In genomic region chr17:54882371-54882770, GRCh38 we compare ENCODE assay signal across 23 cellular contexts. TPM values are rescaled to one million over a fixed set of nuclear protein-coding genes. Genes with fewer than 3 reads are reported as not detected.
"Had no signal": no experiment of that assay in that cellular context is flagged by ENCODE, and none has a peak within 500 bp of the region (broad histone marks: within the 10 kb centered on the region; RNA-seq: fewer than 3 reads in every experiment).

No MANE protein-coding gene starts in this region.

- H3K9me3 Mint-ChIP-seq: activated CD4-positive, alpha-beta T cell treated with anti-CD3 and anti-CD28 coated beads, Interleukin-2, amount 10 ng/mL, durations not matched to agents 7 days and 5 days; activated CD8-positive, alpha-beta T cell treated with anti-CD3 and anti-CD28 coated beads for 36 hours; activated T-cell treated with anti-CD3 and anti-CD28 coated beads, Interleukin-2, amount 50 U/mL, for 4 hours; activated T-helper 17 cell treated with anti-CD3 and anti-CD28 coated beads, Interleukin-2, amount 50 U/mL, for 72 hours had no signal

- H3K4me1 Mint-ChIP-seq: activated CD4-positive, alpha-beta T cell treated with anti-CD3 and anti-CD28 coated beads, Interleukin-2, amount 10 ng/mL, durations not matched to agents 7 days and 5 days; activated T-helper 17 cell treated with anti-CD3 and anti-CD28 coated beads, Interleukin-2, amount 50 U/mL, for 72 hours had no signal

- H3K27ac Mint-ChIP-seq: activated CD4-positive, alpha-beta T cell treated with anti-CD3 and anti-CD28 coated beads, Interleukin-2, amount 10 ng/mL, durations not matched to agents 7 days and 5 days; activated CD8-positive, alpha-beta T cell treated with anti-CD3 and anti-CD28 coated beads for 36 hours; activated T-helper 17 cell treated with anti-CD3 and anti-CD28 coated beads, Interleukin-2, amount 50 U/mL, for 72 hours; natural killer cell treated with Interleukin-12 subunit alpha and Interleukin-12 subunit beta and Interleukin-15 and Interleukin-18, amount 100 ng/mL, for 72 hours had no signal

- H3K27me3 Mint-ChIP-seq: activated CD4-positive, alpha-beta T cell treated with anti-CD3 and anti-CD28 coated beads, Interleukin-2, amount 10 ng/mL, durations not matched to agents 7 days and 5 days had no signal

- H3K27ac ChIP-seq: heart right ventricle, left lung, right atrium auricular region, tibial nerve, WERI-Rb-1 had no signal

- H3K4me3 Mint-ChIP-seq: activated CD4-positive, alpha-beta T cell treated with anti-CD3 and anti-CD28 coated beads, Interleukin-2, amount 10 ng/mL, durations not matched to agents 7 days and 5 days; activated CD8-positive, alpha-beta T cell treated with anti-CD3 and anti-CD28 coated beads for 36 hours; activated T-cell treated with anti-CD3 and anti-CD28 coated beads, Interleukin-2, amount 50 U/mL, for 4 hours; activated T-helper 17 cell treated with anti-CD3 and anti-CD28 coated beads, Interleukin-2, amount 50 U/mL, for 72 hours; natural killer cell treated with Interleukin-12 subunit alpha and Interleukin-12 subunit beta and Interleukin-15 and Interleukin-18, amount 100 ng/mL, for 72 hours had no signal

- H3K36me3 Mint-ChIP-seq: natural killer cell treated with Interleukin-12 subunit alpha and Interleukin-12 subunit beta and Interleukin-15 and Interleukin-18, amount 100 ng/mL, for 72 hours had no signal

- DNase-seq: activated CD4-positive, alpha-beta T cell treated with anti-CD3 and anti-CD28 coated beads, Interleukin-2, amount 10 ng/mL, durations not matched to agents 7 days and 5 days; activated CD8-positive, alpha-beta T cell treated with anti-CD3 and anti-CD28 coated beads for 36 hours; activated gamma-delta T cell treated with Interleukin-2 at 50 U/mL for 16 hours; activated naive CD4-positive, alpha-beta T cell treated with anti-CD3 and anti-CD28 coated beads, Interleukin-2, amount 50 U/mL, for 16 hours; activated T-cell treated with anti-CD3 and anti-CD28 coated beads, Interleukin-2, amount 50 U/mL, for 4 hours; effector CD8-positive, alpha-beta T cell; erythroblast; foreskin melanocyte; heart right ventricle; kidney glomerular epithelial cell; left lung; mucosa of descending colon; stimulated activated CD4-positive, alpha-beta T cell treated with anti-CD3 and anti-CD28 coated beads, Interleukin-2, amount 100 ng/mL, for 48 hours; stimulated activated naive CD4-positive, alpha-beta T cell treated with Interleukin-2 at 50 U/mL for 16 hours; WERI-Rb-1 had no signal

- H3K4me3 ChIP-seq: heart right ventricle, left lung, lung, mucosa of descending colon, right atrium auricular region, tibial nerve had no signal

- ATAC-seq: activated CD8-positive, alpha-beta T cell treated with anti-CD3 and anti-CD28 coated beads for 36 hours; heart right ventricle; left lung; mucosa of descending colon had no signal

- FAIRE-seq: colon, endometrium, TTC549 had no signal

RNA-seq across cellular contexts. Expression of gene TOM1L1, which starts 18.3 kb away (rescaled TPM):
- total RNA-seq: activated CD8-positive, alpha-beta T cell treated with anti-CD3 and anti-CD28 coated beads for 36 hours; natural killer cell treated with Interleukin-12 subunit alpha and Interleukin-12 subunit beta and Interleukin-15 and Interleukin-18, amount 100 ng/mL, for 72 hours had no signal
